Comparison of ENCODE assay signal across 1 cellular context in genomic region chr10:85527610-85528317, GRCh38.
TF ChIP-seq lines count a peak whose summit lies in the region.

No MANE protein-coding gene starts in this region.

TF ChIP-seq in H1, 55 proteins besides CTCF, POLR2A, EP300 and RAD21 (continued from another document):
- TF ChIP-seq ZNF274 (IDR thresholded peaks at IDR 0.05; ENCODE audit: borderline replicate concordance, extremely low read depth, low read length) (no peak), SIX5 (IDR thresholded peaks at IDR 0.05; ENCODE audit: low read depth, low read length) (no peak), EZH2 (IDR thresholded peaks at IDR 0.05; ENCODE audit: low read depth, low read length, severe bottlenecking) (no peak)
